In the genomic region with DNA sequence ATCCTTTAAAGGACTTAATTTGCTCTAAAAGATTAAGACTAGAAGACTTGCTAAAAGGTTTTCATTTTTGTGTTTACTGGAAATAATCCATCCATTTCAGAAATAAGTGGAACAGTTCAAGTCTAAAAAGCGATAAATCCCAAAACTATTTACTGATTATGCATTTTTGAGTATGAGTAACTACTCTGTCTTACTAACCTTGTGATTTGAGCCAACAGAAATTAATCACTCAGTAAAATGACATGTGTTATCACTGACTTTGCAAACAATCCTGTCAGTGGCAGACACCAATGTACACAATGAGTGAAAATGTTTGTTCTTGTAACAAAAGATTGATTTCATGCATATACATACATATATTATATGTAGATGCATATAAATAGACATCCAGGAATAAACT, we compare ENCODE assay signal across 15 cellular contexts.
A peak's percentile ranks its signal among the peaks of the same experiment; 100 is the strongest.
DNase-seq lines count a peak whose midpoint lies in the region; ATAC-seq and TF ChIP-seq lines count a peak whose summit lies in the region.
"Had no signal": no experiment of that assay in that cellular context is flagged by ENCODE, and none has a peak within 500 bp of the region (broad histone marks: within the 10 kb centered on the region; RNA-seq: fewer than 3 reads in every experiment).

No MANE protein-coding gene starts in this region.

- H3K27me3 ChIP-seq in brain microvascular endothelial cell (replicated peaks), result no peaks in the 10 kb centered on the region
- no peaks in the 10 kb centered on the region for H3K27me3 ChIP-seq in right cardiac atrium (ENCODE audit: control insufficient read depth, insufficient read depth)
- H3K27me3 ChIP-seq: BE2C, upper lobe of right lung had no signal

- H3K4me1 ChIP-seq in right cardiac atrium (ENCODE audit: control insufficient read depth, insufficient read depth, low read length), result no peaks in the 10 kb centered on the region
- H3K4me1 ChIP-seq: upper lobe of right lung had no signal

- DNase-seq in AG20443 (ENCODE audit: low spot score) (peak; percentile 7), LNCaP clone FGC (ENCODE audit: low read depth) (peak; percentile 50), brain microvascular endothelial cell (peak; percentile 5), kidney glomerular epithelial cell (lab: John Stamatoyannopoulos, UW) (peak; percentile 19), HUDEP-2 (lab: John Stamatoyannopoulos, UW; ENCODE audit: unreplicated experiment in 76 of 76) (no peak), right cardiac atrium (no peak)
- no peak for DNase-seq in stimulated activated CD4-positive, alpha-beta T cell treated with anti-CD3 and anti-CD28 coated beads, Interleukin-15, amount 100 ng/mL, for 24 hours
- DNase-seq: activated B cell treated with CpG ODN at 0.5 μM for 24 hours; BE2C; glutamatergic neuron; left colon; NCI-H1694; stimulated activated CD4-positive, alpha-beta T cell treated with anti-CD3 and anti-CD28 coated beads, Interleukin-2, amount 100 ng/mL, for 48 hours; upper lobe of right lung had no signal

- in situ Hi-C loops in brain microvascular endothelial cell (cut with HindIII; ENCODE audit: low pct_ligation_motif_present, low sequenced_read_pairs), result no loop called here

- H3K27ac ChIP-seq in brain microvascular endothelial cell (no peak overlapping the region), right cardiac atrium (ENCODE audit: low read length) (no peak overlapping the region)
- H3K27ac ChIP-seq: upper lobe of right lung had no signal

- TF ChIP-seq CTCF in LNCaP clone FGC (IDR thresholded peaks at IDR 0.05; ENCODE audit: control insufficient read depth, extremely low read depth, insufficient read depth) (no peak), brain microvascular endothelial cell (IDR thresholded peaks at IDR 0.05; ENCODE audit: low read depth, low read length, missing control alignments) (no peak)

- H3K9me3 ChIP-seq in right cardiac atrium (ENCODE audit: control insufficient read depth, low read length), result no peaks in the 10 kb centered on the region
- H3K9me3 ChIP-seq: BE2C, upper lobe of right lung had no signal

- no peaks in the 10 kb centered on the region for H3K36me3 ChIP-seq in brain microvascular endothelial cell (replicated peaks)
- H3K36me3 ChIP-seq: BE2C, upper lobe of right lung had no signal

- 64% methylated on average over 1 of the region's 1 CpG for WGBS in right cardiac atrium

- intact Hi-C loops in right cardiac atrium (cut with DNase I), result no loop called here

- ATAC-seq in GM19035 (IDR thresholded peaks at IDR 0.05; ENCODE audit: unreplicated experiment), result no peak
- ATAC-seq in right cardiac atrium, result no peak
- ATAC-seq: left colon, upper lobe of right lung had no signal

- H3K4me3 ChIP-seq in LNCaP clone FGC (ENCODE audit: low read depth, low read length) (no peak overlapping the region), brain microvascular endothelial cell (ENCODE audit: low read depth, low read length) (no peak overlapping the region), right cardiac atrium (ENCODE audit: low read length) (no peak overlapping the region)
- H3K4me3 ChIP-seq: upper lobe of right lung had no signal

Comparison
In these comparisons a context has a peak if more than half of its experiments do, and no peak if none do; other contexts are left out.
1. DNase-seq: peak in AG20443 (single experiment), LNCaP clone FGC (single experiment), brain microvascular endothelial cell (single experiment) and kidney glomerular epithelial cell (single experiment); none in stimulated activated CD4-positive, alpha-beta T cell treated with anti-CD3 and anti-CD28 coated beads, Interleukin-15, amount 100 ng/mL, for 24 hours (single experiment), HUDEP-2 (0 of 76) and right cardiac atrium (0 of 3).